14 cellular contexts compared by ENCODE assay signal in the genomic region with DNA sequence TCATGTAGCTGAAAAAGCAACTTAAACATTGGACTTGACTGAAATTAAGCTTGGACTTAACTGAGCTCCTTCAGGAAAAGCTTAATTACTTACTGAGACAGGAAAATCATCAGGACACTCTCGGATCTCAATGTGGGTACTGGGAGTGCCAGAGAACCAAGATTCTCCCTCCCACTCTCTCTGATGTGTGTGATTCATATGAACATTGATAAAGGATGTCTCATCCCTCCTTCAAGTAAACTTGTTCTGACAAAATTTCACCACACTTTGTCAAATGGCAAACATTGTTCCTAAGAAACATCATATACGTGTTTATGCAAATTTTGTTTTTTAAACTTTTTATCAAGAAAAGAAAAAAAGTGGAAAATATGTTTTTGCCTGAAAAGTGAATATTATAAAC. TPM values are rescaled to one million over a fixed set of nuclear protein-coding genes. Genes with fewer than 3 reads are reported as not detected.
DNase-seq lines count a peak whose midpoint lies in the region; ATAC-seq, FAIRE-seq and TF ChIP-seq lines count a peak whose summit lies in the region.
"Had no signal": no experiment of that assay in that cellular context is flagged by ENCODE, and none has a peak within 500 bp of the region (broad histone marks: within the 10 kb centered on the region; RNA-seq: fewer than 3 reads in every experiment).

No MANE protein-coding gene starts in this region.

- peak; percentile 12 for FAIRE-seq in GM18507 (lab: Jason Lieb, UNC)

- peaks cover 10 to 16% of the 10 kb centered on the region in 2 donors for H3K36me3 Mint-ChIP-seq in activated naive CD4-positive, alpha-beta T cell treated with anti-CD3 and anti-CD28 coated beads, Interleukin-2, amount 50 U/mL, for 72 hours

- POLR2A ChIA-PET in AG04449 (lab: Yijun Ruan, JAX): interaction anchor here (0.6 to 1.3 kb wide), 3 partner anchors 9 to 135 kb away, joined by 3 to 4 read pairs (median 3); partner anchors contain the start of gene SLFN11

- DNase-seq in AG04449 (ENCODE audit: low read depth, low spot score) (peak; percentile 17), GM18507 (ENCODE audit: extremely low spot score, insufficient read length, low read depth) (no peak), glomerular visceral epithelial cell (ENCODE audit: extremely low spot score) (peak; percentile 14), NCI-H146 treated with DMSO at 0.1 percent for 48 hours (lab: John Stamatoyannopoulos, UW; ENCODE audit: unreplicated experiment) (no peak), ureter (ENCODE audit: low spot score) (no peak)
- DNase-seq in activated naive CD4-positive, alpha-beta T cell treated with anti-CD3 and anti-CD28 coated beads, Interleukin-2, amount 50 U/mL, for 72 hours (ENCODE audit: low spot score in 2 of 2): no peak
- DNase-seq: left ventricle myocardium superior; NCI-H526 treated with DMSO at 0.1 percent for 48 hours; stimulated activated CD4-positive, alpha-beta T cell treated with anti-CD3 and anti-CD28 coated beads, Interleukin-2, amount 100 ng/mL, for 48 hours had no signal

- H3K27ac Mint-ChIP-seq in activated naive CD4-positive, alpha-beta T cell treated with anti-CD3 and anti-CD28 coated beads, Interleukin-2, amount 50 U/mL, for 72 hours: peak overlapping the region in 1 of 2 donors; percentile 65

- CTCF ChIA-PET in AG04449 (lab: Yijun Ruan, JAX): interaction anchor here (0.6 to 1.4 kb wide), 3 partner anchors 295 to 315 kb away, joined by 3 to 4 read pairs (median 3); no protein-coding TSS in a partner anchor

- no peaks in the 10 kb centered on the region for H3K9me3 Mint-ChIP-seq in activated naive CD4-positive, alpha-beta T cell treated with anti-CD3 and anti-CD28 coated beads, Interleukin-2, amount 50 U/mL, for 72 hours

- TF ChIP-seq CTCF in AG04449 (IDR thresholded peaks at IDR 0.05; ENCODE audit: insufficient read depth, low read length, missing control alignments): no peak

- peak; percentile 17 to 37 for ATAC-seq in activated naive CD4-positive, alpha-beta T cell treated with anti-CD3 and anti-CD28 coated beads, Interleukin-2, amount 50 U/mL, for 72 hours
- ATAC-seq in HG02759 (IDR thresholded peaks at IDR 0.05; ENCODE audit: unreplicated experiment) (no peak), HG03139 (IDR thresholded peaks at IDR 0.05; ENCODE audit: unreplicated experiment) (no peak)
- ATAC-seq: gastroesophageal sphincter, left ventricle myocardium superior had no signal

- no peak overlapping the region for H3K4me3 ChIP-seq in AG04449 (ENCODE audit: low read depth, low read length)
- H3K4me3 ChIP-seq: cardiac muscle cell, gastroesophageal sphincter, SJSA1 had no signal

RNA-seq across cellular contexts. Expression of gene SLFN5, which starts 4.1 kb away (rescaled TPM):
- 10 to 100 TPM; 24.3 to 68.2 TPM for total RNA-seq in activated naive CD4-positive, alpha-beta T cell treated with anti-CD3 and anti-CD28 coated beads, Interleukin-2, amount 50 U/mL, for 72 hours
- 69.9 TPM for total RNA-seq in ureter

RNA-seq across cellular contexts. Expression of gene SLC35G3, which starts 44.6 kb away (rescaled TPM):
- total RNA-seq in activated naive CD4-positive, alpha-beta T cell treated with anti-CD3 and anti-CD28 coated beads, Interleukin-2, amount 50 U/mL, for 72 hours: not detected
- total RNA-seq in ureter: not detected
- total RNA-seq: cardiac muscle cell, gastroesophageal sphincter, left ventricle myocardium superior, SJSA1 had no signal

Comparison
In these comparisons a context has a peak if more than half of its experiments do, and no peak if none do; other contexts are left out.
1. DNase-seq: peak in AG04449 (single experiment) and glomerular visceral epithelial cell (single experiment); none in GM18507 (single experiment), activated naive CD4-positive, alpha-beta T cell treated with anti-CD3 and anti-CD28 coated beads, Interleukin-2, amount 50 U/mL, for 72 hours (0 of 2), NCI-H146 treated with DMSO at 0.1 percent for 48 hours (single experiment) and ureter (single experiment).
2. ATAC-seq: peak in activated naive CD4-positive, alpha-beta T cell treated with anti-CD3 and anti-CD28 coated beads, Interleukin-2, amount 50 U/mL, for 72 hours (2 of 2); none in HG02759 (single experiment) and HG03139 (single experiment).